ENCODE assay signal across 12 cellular contexts in the genomic region with DNA sequence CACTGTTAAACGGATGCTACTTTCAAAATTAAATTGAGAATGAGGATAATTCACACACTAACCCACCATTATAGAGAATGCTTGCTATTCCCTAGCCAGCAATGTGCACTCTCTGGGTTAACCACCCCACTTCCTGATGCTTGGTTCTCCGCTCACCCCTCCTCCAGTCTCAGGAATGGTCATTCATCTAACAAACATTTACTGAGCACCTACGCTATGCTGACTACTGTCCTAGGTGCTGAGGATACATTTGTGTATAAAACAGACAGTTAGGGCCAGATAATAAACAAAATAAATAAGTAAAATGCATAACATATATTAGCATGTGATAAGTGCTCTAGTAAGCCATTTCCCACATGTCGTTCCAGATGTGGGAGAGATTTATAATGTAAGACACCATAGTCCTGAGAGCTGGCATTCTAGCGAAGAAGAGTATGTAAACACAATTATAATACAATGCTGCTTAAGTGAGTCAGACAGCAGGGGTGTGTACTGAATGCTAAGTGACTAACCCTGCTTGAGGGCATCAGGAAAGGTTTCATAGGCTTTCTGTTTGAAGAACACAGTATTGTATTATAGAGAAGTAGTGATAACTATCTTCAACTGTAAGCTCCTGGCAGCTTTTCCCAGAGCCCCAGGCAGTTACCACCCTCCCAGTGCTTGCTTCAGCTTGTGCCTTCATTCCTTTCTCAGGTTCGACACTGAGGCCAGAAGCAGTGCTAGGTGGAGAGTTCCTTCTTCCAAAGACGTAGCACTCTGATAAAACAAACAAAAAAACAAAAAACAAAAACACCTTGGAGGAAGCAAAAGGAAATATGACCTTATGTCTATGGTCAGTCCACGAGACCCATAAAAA.
DNase-seq lines count a peak whose midpoint lies in the region; ATAC-seq and TF ChIP-seq lines count a peak whose summit lies in the region.
"Had no signal": no experiment of that assay in that cellular context is flagged by ENCODE, and none has a peak within 500 bp of the region (broad histone marks: within the 10 kb centered on the region; RNA-seq: fewer than 3 reads in every experiment).

No MANE protein-coding gene starts in this region.

- H3K9me3 ChIP-seq in HUES64 (ENCODE audit: insufficient read depth, low read depth, low read length) (no peaks in the 10 kb centered on the region), RWPE2 (ENCODE audit: severe bottlenecking) (no peaks in the 10 kb centered on the region)

- H3K36me3 Mint-ChIP-seq in activated CD4-positive, alpha-beta T cell treated with anti-CD3 and anti-CD28 coated beads, Interleukin-2, amount 10 ng/mL, durations not matched to agents 24 days and 14 days (ENCODE audit: low read depth) = no peaks in the 10 kb centered on the region
- no peaks in the 10 kb centered on the region for H3K36me3 Mint-ChIP-seq in T-cell

- H3K4me3 Mint-ChIP-seq in activated CD4-positive, alpha-beta T cell treated with anti-CD3 and anti-CD28 coated beads, Interleukin-2, amount 10 ng/mL, durations not matched to agents 24 days and 14 days = no peak overlapping the region
- H3K4me3 Mint-ChIP-seq in T-cell = no peak overlapping the region
- H3K4me3 Mint-ChIP-seq: activated naive CD8-positive, alpha-beta T cell treated with anti-CD3 and anti-CD28 coated beads, Interleukin-2, amount 10 ng/mL, durations not matched to agents 7 days and 5 days; CD4-positive, alpha-beta T cell; T-helper 17 cell had no signal

- H3K9me3 Mint-ChIP-seq in activated CD4-positive, alpha-beta T cell treated with anti-CD3 and anti-CD28 coated beads, Interleukin-2, amount 10 ng/mL, durations not matched to agents 24 days and 14 days = peaks cover 6% of the 10 kb centered on the region
- H3K9me3 Mint-ChIP-seq in T-cell = peaks cover 0 to 4% (median 0%) of the 10 kb centered on the region in 3 donors
- H3K9me3 Mint-ChIP-seq: activated naive CD8-positive, alpha-beta T cell treated with anti-CD3 and anti-CD28 coated beads, Interleukin-2, amount 10 ng/mL, durations not matched to agents 7 days and 5 days; CD4-positive, alpha-beta T cell had no signal

- H3K27me3 Mint-ChIP-seq in activated CD4-positive, alpha-beta T cell treated with anti-CD3 and anti-CD28 coated beads, Interleukin-2, amount 10 ng/mL, durations not matched to agents 24 days and 14 days = no peaks in the 10 kb centered on the region
- peaks cover 3 to 8% of the 10 kb centered on the region in 2 donors for H3K27me3 Mint-ChIP-seq in T-cell
- H3K27me3 Mint-ChIP-seq: CD4-positive, alpha-beta T cell had no signal

- H3K4me3 ChIP-seq in AG09309 (ENCODE audit: control insufficient read depth, low read depth, low read length) (no peak overlapping the region), HUES64 (ENCODE audit: low read length) (no peak overlapping the region), RWPE2 (ENCODE audit: severe bottlenecking) (no peak overlapping the region), fibroblast of the aortic adventitia (ENCODE audit: low read depth, low read length) (no peak overlapping the region), coronary artery (no peak overlapping the region)

- POLR2A ChIA-PET in T-cell (lab: Charles Lee) = no interaction called here

- H3K4me1 ChIP-seq in HUES64 (ENCODE audit: insufficient read depth, low read length) = peaks cover 13% of the 10 kb centered on the region; the same call in 1 of the 2 replicates
- peaks cover 27% of the 10 kb centered on the region for H3K4me1 ChIP-seq in RWPE2 (ENCODE audit: insufficient read depth, poor library complexity, severe bottlenecking)

- H3K27ac ChIP-seq in HUES64 (ENCODE audit: low read depth, low read length) (peak overlapping the region; percentile 41; the same call in 1 of the 2 replicates), RWPE2 (ENCODE audit: poor library complexity, severe bottlenecking) (peak overlapping the region; percentile 93), coronary artery (no peak overlapping the region)

- no peaks in the 10 kb centered on the region for H3K36me3 ChIP-seq in HUES64 (ENCODE audit: insufficient read depth, low read length)
- H3K36me3 ChIP-seq in RWPE2 (ENCODE audit: low read depth) = no peaks in the 10 kb centered on the region

- H3K27ac Mint-ChIP-seq in activated CD4-positive, alpha-beta T cell treated with anti-CD3 and anti-CD28 coated beads, Interleukin-2, amount 10 ng/mL, durations not matched to agents 24 days and 14 days = no peak overlapping the region
- H3K27ac Mint-ChIP-seq in T-cell = no peak overlapping the region
- H3K27ac Mint-ChIP-seq: activated naive CD8-positive, alpha-beta T cell treated with anti-CD3 and anti-CD28 coated beads, Interleukin-2, amount 10 ng/mL, durations not matched to agents 7 days and 5 days; CD4-positive, alpha-beta T cell; T-helper 17 cell had no signal

- 77% methylated on average over 7 of the region's 8 CpGs for WGBS in HUES64

- CTCF ChIA-PET in T-cell (lab: Charles Lee) = interaction anchor here in 1 of 2 donors (0.5 kb wide), 2 partner anchors 31 to 867 kb away, joined by 3 to 4 read pairs; no protein-coding TSS in a partner anchor

- H3K9ac ChIP-seq in HUES64 (ENCODE audit: low read depth, low read length) = no peak overlapping the region

- intact Hi-C loops in activated CD4-positive, alpha-beta T cell treated with anti-CD3 and anti-CD28 coated beads, Interleukin-2, amount 10 ng/mL, durations not matched to agents 24 days and 14 days (cut with micrococcal nuclease) = no loop called here

- TF ChIP-seq CTCF in AG09309 (IDR thresholded peaks at IDR 0.05; ENCODE audit: control insufficient read depth, insufficient read depth, low read depth, low read length, missing control alignments) (no peak), RWPE2 (IDR thresholded peaks at IDR 0.05; ENCODE audit: poor library complexity, severe bottlenecking) (no peak), fibroblast of the aortic adventitia (IDR thresholded peaks at IDR 0.05; ENCODE audit: insufficient read depth, low read length) (no peak), coronary artery (IDR thresholded peaks at IDR 0.05) (no peak)

- H3K27me3 ChIP-seq in HUES64 (ENCODE audit: insufficient read depth, low read length) = no peaks in the 10 kb centered on the region
- H3K27me3 ChIP-seq in RWPE2 (ENCODE audit: insufficient read depth, poor library complexity, severe bottlenecking) = no peaks in the 10 kb centered on the region

- ATAC-seq in RWPE2 (ENCODE audit: low read depth) (peak; percentile 93), T-cell (replicated peaks in 1 of 4) (no peak)
- ATAC-seq: left ventricle myocardium superior, T-helper 17 cell had no signal

- no peaks in the 10 kb centered on the region for H3K4me1 Mint-ChIP-seq in activated CD4-positive, alpha-beta T cell treated with anti-CD3 and anti-CD28 coated beads, Interleukin-2, amount 10 ng/mL, durations not matched to agents 24 days and 14 days
- H3K4me1 Mint-ChIP-seq in T-cell = no peaks in the 10 kb centered on the region
- H3K4me1 Mint-ChIP-seq: activated naive CD8-positive, alpha-beta T cell treated with anti-CD3 and anti-CD28 coated beads, Interleukin-2, amount 10 ng/mL, durations not matched to agents 7 days and 5 days; T-helper 17 cell had no signal

- DNase-seq in AG09309 (ENCODE audit: low read depth) (peak; percentile 77), RWPE2 (ENCODE audit: low spot score) (peak; percentile 89), fibroblast of the aortic adventitia (ENCODE audit: low read depth) (peak; percentile 72), NCI-H1092 (lab: John Stamatoyannopoulos, UW) (no peak), coronary artery (ENCODE audit: low spot score) (no peak), T-cell (no peak)
- DNase-seq in activated CD4-positive, alpha-beta T cell treated with anti-CD3 and anti-CD28 coated beads, Interleukin-2, amount 10 ng/mL, durations not matched to agents 24 days and 14 days = no peak
- DNase-seq: activated naive CD8-positive, alpha-beta T cell treated with anti-CD3 and anti-CD28 coated beads, Interleukin-2, amount 10 ng/mL, durations not matched to agents 7 days and 5 days; CD4-positive, alpha-beta T cell; left ventricle myocardium superior; T-helper 17 cell had no signal

Comparison
In these comparisons a context has a peak if more than half of its experiments do, and no peak if none do; other contexts are left out.
1. DNase-seq: peak in AG09309 (single experiment), RWPE2 (single experiment) and fibroblast of the aortic adventitia (single experiment); none in NCI-H1092 (single experiment), coronary artery (single experiment), activated CD4-positive, alpha-beta T cell treated with anti-CD3 and anti-CD28 coated beads, Interleukin-2, amount 10 ng/mL, durations not matched to agents 24 days and 14 days (single experiment) and T-cell (0 of 34).
2. H3K27ac ChIP-seq: peak in HUES64 (single experiment) and RWPE2 (single experiment); none in coronary artery (0 of 2).